Comparison of ENCODE assay signal across 15 cellular contexts in the genomic region with DNA sequence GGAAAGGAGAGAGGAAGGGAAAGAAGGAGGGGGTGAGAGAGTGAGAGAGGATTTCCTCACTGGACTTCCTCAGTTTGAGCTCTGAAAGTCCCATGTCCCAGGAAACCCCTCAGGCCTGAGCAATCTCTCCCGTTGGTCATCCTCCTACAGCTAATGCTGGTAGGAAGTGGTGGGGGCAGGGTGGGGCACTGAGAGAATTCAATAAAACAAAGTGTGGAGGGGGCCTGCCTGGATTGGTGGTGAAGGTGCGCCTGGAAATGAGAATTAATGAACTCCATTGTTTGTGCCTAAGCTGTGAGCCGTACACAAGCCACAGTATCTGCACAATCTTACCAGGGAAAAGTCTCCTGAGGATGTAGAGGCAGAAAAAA.
DNase-seq lines count a peak whose midpoint lies in the region; ATAC-seq and TF ChIP-seq lines count a peak whose summit lies in the region.
"Had no signal": no experiment of that assay in that cellular context is flagged by ENCODE, and none has a peak within 500 bp of the region (broad histone marks: within the 10 kb centered on the region; RNA-seq: fewer than 3 reads in every experiment).

No MANE protein-coding gene starts in this region.

- no peak for TF ChIP-seq POLR2A in adrenal gland (IDR thresholded peaks at IDR 0.05)

- no peaks in the 10 kb centered on the region for H3K9me3 Mint-ChIP-seq in activated T-cell treated with anti-CD3 and anti-CD28 coated beads, Interleukin-2, amount 50 U/mL, for 24 hours
- H3K9me3 Mint-ChIP-seq: activated B cell treated with CpG ODN at 0.5 μM for 24 hours; activated naive CD4-positive, alpha-beta T cell treated with anti-CD3 and anti-CD28 coated beads, Interleukin-2, amount 50 U/mL, for 24 hours had no signal

- peaks cover 17% of the 10 kb centered on the region for H3K27me3 ChIP-seq in ACC112 (ENCODE audit: insufficient read depth, low read length)
- no peaks in the 10 kb centered on the region for H3K27me3 ChIP-seq in adrenal gland
- peaks cover 0 to 6% (median 0%) of the 10 kb centered on the region in 3 experiments for H3K27me3 ChIP-seq in neuronal stem cell (ENCODE audit: control insufficient read depth in 3 of 3, insufficient read depth in 3 of 3, low read depth in 1 of 3, low read length in 3 of 3)
- H3K27me3 ChIP-seq: colonic mucosa, Peyer's patch had no signal

- no peak overlapping the region for H2BK120ac ChIP-seq in neuronal stem cell (ENCODE audit: low read depth, low read length)

- H2AFZ ChIP-seq in ACC112 (ENCODE audit: low read length, unreplicated experiment), result peak overlapping the region; percentile 57
- H2AFZ ChIP-seq in neuronal stem cell (ENCODE audit: low read length), result peak overlapping the region; percentile 83

- H3K4me1 Mint-ChIP-seq in activated T-cell treated with anti-CD3 and anti-CD28 coated beads, Interleukin-2, amount 50 U/mL, for 24 hours (ENCODE audit: low read depth), result peaks cover 5% of the 10 kb centered on the region
- H3K4me1 Mint-ChIP-seq: activated B cell treated with CpG ODN at 0.5 μM for 24 hours; activated naive CD4-positive, alpha-beta T cell treated with anti-CD3 and anti-CD28 coated beads, Interleukin-2, amount 50 U/mL, for 24 hours had no signal

- no peak overlapping the region for H2BK12ac ChIP-seq in neuronal stem cell (ENCODE audit: low read length)

- H3K27ac Mint-ChIP-seq in activated T-cell treated with anti-CD3 and anti-CD28 coated beads, Interleukin-2, amount 50 U/mL, for 24 hours, result no peak overlapping the region
- H3K27ac Mint-ChIP-seq: activated B cell treated with CpG ODN at 0.5 μM for 24 hours; activated naive CD4-positive, alpha-beta T cell treated with anti-CD3 and anti-CD28 coated beads, Interleukin-2, amount 50 U/mL, for 24 hours had no signal

- H3K18ac ChIP-seq in neuronal stem cell (ENCODE audit: low read length), result peak overlapping the region; percentile 12

- no peaks in the 10 kb centered on the region for H3K36me3 ChIP-seq in ACC112 (ENCODE audit: insufficient read depth, low read length)
- no peaks in the 10 kb centered on the region for H3K36me3 ChIP-seq in adrenal gland (replicated peaks in 1 of 2)
- no peaks in the 10 kb centered on the region for H3K36me3 ChIP-seq in neuronal stem cell (replicated peaks in 1 of 2; ENCODE audit: control insufficient read depth in 2 of 2, insufficient read depth in 2 of 2, low read length in 2 of 2)
- H3K36me3 ChIP-seq: colonic mucosa, Peyer's patch, tibial nerve had no signal

- H3K9me3 ChIP-seq in adrenal gland (replicated peaks in 1 of 3) (no peaks in the 10 kb centered on the region), neuronal stem cell (replicated peaks in 1 of 2; ENCODE audit: control insufficient read depth in 2 of 2, insufficient read depth in 1 of 2, low read depth in 1 of 2, low read length in 2 of 2) (no peaks in the 10 kb centered on the region)
- H3K9me3 ChIP-seq: Caco-2, colonic mucosa, Peyer's patch, tibial nerve had no signal

- no peak overlapping the region for H3K23ac ChIP-seq in neuronal stem cell (ENCODE audit: low read depth, low read length, poor library complexity)

- peak overlapping the region; percentile 23 for H2BK15ac ChIP-seq in neuronal stem cell (ENCODE audit: low read length)

- no peak overlapping the region for H3K14ac ChIP-seq in neuronal stem cell (ENCODE audit: low read length)

- H3K36me3 Mint-ChIP-seq in activated T-cell treated with anti-CD3 and anti-CD28 coated beads, Interleukin-2, amount 50 U/mL, for 24 hours (ENCODE audit: low read depth), result no peaks in the 10 kb centered on the region
- H3K36me3 Mint-ChIP-seq: activated naive CD4-positive, alpha-beta T cell treated with anti-CD3 and anti-CD28 coated beads, Interleukin-2, amount 50 U/mL, for 24 hours had no signal

- H2BK5ac ChIP-seq in neuronal stem cell (ENCODE audit: low read length), result no peak overlapping the region

- no peak overlapping the region for H3K4me2 ChIP-seq in neuronal stem cell (ENCODE audit: insufficient read depth, low read length, poor library complexity, severe bottlenecking)

- H3K79me1 ChIP-seq in neuronal stem cell (ENCODE audit: low read depth, low read length), result no peaks in the 10 kb centered on the region

- no peak overlapping the region for H2AK5ac ChIP-seq in neuronal stem cell (ENCODE audit: low read depth, low read length)

- no peak overlapping the region for H3K4me3 ChIP-seq in ACC112 (ENCODE audit: low read depth, low read length)
- H3K4me3 ChIP-seq in adrenal gland, result no peak overlapping the region
- H3K4me3 ChIP-seq in neuronal stem cell (ENCODE audit: low read length in 2 of 2), result no peak overlapping the region
- H3K4me3 ChIP-seq: colonic mucosa, Peyer's patch, skin epidermis, tibial nerve had no signal

- H3K27ac ChIP-seq in ACC112 (ENCODE audit: low read depth, low read length), result no peak overlapping the region
- H3K27ac ChIP-seq in adrenal gland, result no peak overlapping the region
- H3K27ac ChIP-seq in neuronal stem cell (replicated peaks; ENCODE audit: low read length), result no peak overlapping the region
- H3K27ac ChIP-seq: colonic mucosa, Peyer's patch, tibial nerve had no signal

- H3K27me3 Mint-ChIP-seq in activated T-cell treated with anti-CD3 and anti-CD28 coated beads, Interleukin-2, amount 50 U/mL, for 24 hours, result peaks cover 28% of the 10 kb centered on the region
- H3K27me3 Mint-ChIP-seq: activated naive CD4-positive, alpha-beta T cell treated with anti-CD3 and anti-CD28 coated beads, Interleukin-2, amount 50 U/mL, for 24 hours had no signal

- H4K8ac ChIP-seq in neuronal stem cell (ENCODE audit: low read depth, low read length), result no peak overlapping the region

- H4K91ac ChIP-seq in neuronal stem cell (ENCODE audit: low read depth, low read length, poor library complexity), result no peak overlapping the region

- no peak overlapping the region for H3K4me3 Mint-ChIP-seq in activated T-cell treated with anti-CD3 and anti-CD28 coated beads, Interleukin-2, amount 50 U/mL, for 24 hours
- H3K4me3 Mint-ChIP-seq: activated B cell treated with CpG ODN at 0.5 μM for 24 hours; activated naive CD4-positive, alpha-beta T cell treated with anti-CD3 and anti-CD28 coated beads, Interleukin-2, amount 50 U/mL, for 24 hours had no signal

- intact Hi-C loops in adrenal gland (cut with DNase I), result loop anchor here in 1 of 2 donors (5.0 kb wide), 1 partner anchor 211 kb away; no protein-coding TSS in a partner anchor

- H3K4me1 ChIP-seq in ACC112 (ENCODE audit: control insufficient read depth, insufficient read depth, low read length, unreplicated experiment) (no peaks in the 10 kb centered on the region), adrenal gland (replicated peaks in 1 of 2) (peaks cover 3 to 16% of the 10 kb centered on the region in 2 donors), neuronal stem cell (ENCODE audit: control insufficient read depth in 2 of 2, insufficient read depth in 1 of 2, low read depth in 1 of 2, low read length in 2 of 2) (peaks cover 3 to 12% of the 10 kb centered on the region in 2 donors)
- H3K4me1 ChIP-seq: Caco-2, colonic mucosa, Peyer's patch had no signal

- TF ChIP-seq CTCF in adrenal gland (IDR thresholded peaks at IDR 0.05), result no peak

- peak overlapping the region; percentile 18 for H3K9ac ChIP-seq in neuronal stem cell (ENCODE audit: low read depth, low read length, poor library complexity)

- 46 to 59% (median 54%) methylated on average over 3 of the region's 3 CpGs for WGBS in adrenal gland, 4 donors
- no CpG with 5 or more reads among the region's 3 CpGs for WGBS in neuronal stem cell (ENCODE audit: extremely low coverage in 2 of 2, insufficient read length in 2 of 2, insufficient replicate concordance in 1 of 2), 2 donors

- ATAC-seq in HG02840 (IDR thresholded peaks at IDR 0.05; ENCODE audit: low FRiP score, unreplicated experiment), result no peak

- no peaks in the 10 kb centered on the region for H3K79me2 ChIP-seq in ACC112 (ENCODE audit: control insufficient read depth, insufficient read depth, low read length, unreplicated experiment)

- DNase-seq in ELR (ENCODE audit: low read depth) (peak; percentile 44), adrenal gland (peak in 4 of 7 donors; percentile 10 to 47 (median 16)), neuronal stem cell (ENCODE audit: low spot score) (no peak), middle frontal gyrus (ENCODE audit: extremely low spot score, low spot score) (no peak)
- DNase-seq in activated T-cell treated with anti-CD3 and anti-CD28 coated beads, Interleukin-2, amount 50 U/mL, for 24 hours, result no peak
- DNase-seq: SIG-M5 had no signal

- no peak overlapping the region for H3K4ac ChIP-seq in neuronal stem cell (ENCODE audit: low read length)

Comparison
In these comparisons a context has a peak if more than half of its experiments do, and no peak if none do; other contexts are left out.
1. DNase-seq: peak in ELR (single experiment) and adrenal gland (4 of 7); none in neuronal stem cell (single experiment), middle frontal gyrus (single experiment) and activated T-cell treated with anti-CD3 and anti-CD28 coated beads, Interleukin-2, amount 50 U/mL, for 24 hours (single experiment).